In the genomic region with DNA sequence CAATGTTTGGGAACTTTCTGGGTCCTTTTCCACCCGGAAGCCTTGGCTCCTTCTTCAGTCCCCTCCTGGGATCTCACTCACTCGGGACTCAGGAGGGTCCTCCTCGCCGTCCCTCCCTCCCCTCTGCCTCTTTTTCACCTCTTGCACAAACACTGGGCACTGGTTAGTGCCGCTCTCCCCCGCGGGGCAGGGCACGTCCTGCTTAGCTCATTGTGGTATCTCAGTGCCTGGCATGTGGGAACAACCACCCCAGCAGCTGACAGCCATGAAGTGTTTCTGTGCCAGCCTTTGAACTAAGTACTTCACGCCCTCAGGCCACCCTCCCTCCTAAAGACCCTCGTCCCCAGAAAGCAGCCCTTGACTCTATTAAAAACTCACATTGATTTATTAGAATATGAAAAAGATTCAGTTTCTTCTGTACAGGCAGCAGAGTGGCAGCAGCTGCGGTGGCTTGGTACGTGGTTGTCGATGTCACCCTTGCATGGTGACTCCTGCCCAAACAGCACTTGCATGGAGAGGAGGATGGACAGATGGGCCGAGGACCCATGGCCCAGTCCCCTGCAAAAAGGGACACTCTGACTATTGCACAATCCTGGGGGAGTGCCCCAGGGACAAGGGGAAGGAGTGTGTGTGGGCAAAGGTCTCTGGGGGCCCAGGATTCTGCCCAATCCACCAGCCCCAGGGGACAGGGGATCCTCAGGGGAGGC, we compare ENCODE assay signal across 10 cellular contexts. TPM values are rescaled to one million over a fixed set of nuclear protein-coding genes. Genes with fewer than 3 reads are reported as not detected.
DNase-seq lines count a peak whose midpoint lies in the region; ATAC-seq and TF ChIP-seq lines count a peak whose summit lies in the region.
"Had no signal": no experiment of that assay in that cellular context is flagged by ENCODE, and none has a peak within 500 bp of the region (broad histone marks: within the 10 kb centered on the region; RNA-seq: fewer than 3 reads in every experiment).

No MANE protein-coding gene starts in this region.

- peaks cover 3% of the 10 kb centered on the region for H3K4me1 Mint-ChIP-seq in activated naive CD4-positive, alpha-beta T cell treated with anti-CD3 and anti-CD28 coated beads, Interleukin-2, amount 50 U/mL, for 24 hours
- H3K4me1 Mint-ChIP-seq in chondrocyte (ENCODE audit: low read depth) (peaks cover 28% of the 10 kb centered on the region), mesothelial cell of epicardium (peaks cover 20% of the 10 kb centered on the region)
- H3K4me1 Mint-ChIP-seq in activated CD4-positive, alpha-beta T cell treated with anti-CD3 and anti-CD28 coated beads, Interleukin-2, amount 10 ng/mL, durations not matched to agents 7 days and 5 days: peaks cover 13% of the 10 kb centered on the region

- peak; percentile 59 for ATAC-seq in upper lobe of right lung

- no peak overlapping the region for H3K4me3 Mint-ChIP-seq in activated naive CD4-positive, alpha-beta T cell treated with anti-CD3 and anti-CD28 coated beads, Interleukin-2, amount 50 U/mL, for 24 hours
- H3K4me3 Mint-ChIP-seq in chondrocyte (ENCODE audit: unreplicated experiment) (peak overlapping the region; percentile 13), mesothelial cell of epicardium (no peak overlapping the region)
- no peak overlapping the region for H3K4me3 Mint-ChIP-seq in activated CD4-positive, alpha-beta T cell treated with anti-CD3 and anti-CD28 coated beads, Interleukin-2, amount 10 ng/mL, durations not matched to agents 7 days and 5 days
- H3K4me3 Mint-ChIP-seq: CD4-positive, CD25-positive, alpha-beta regulatory T cell; T-helper 1 cell treated with Interleukin-12 subunit alpha and Interleukin-12 subunit beta and Interleukin-4 antibody, amounts not matched to agents 30 μg/mL and 1 μg/mL, for 36 hours had no signal

- H3K27ac Mint-ChIP-seq in activated naive CD4-positive, alpha-beta T cell treated with anti-CD3 and anti-CD28 coated beads, Interleukin-2, amount 50 U/mL, for 24 hours: peak overlapping the region; percentile 51
- peak overlapping the region; percentile 93 for H3K27ac Mint-ChIP-seq in chondrocyte (ENCODE audit: unreplicated experiment)
- H3K27ac Mint-ChIP-seq in mesothelial cell of epicardium: peak overlapping the region; percentile 77
- H3K27ac Mint-ChIP-seq in activated CD4-positive, alpha-beta T cell treated with anti-CD3 and anti-CD28 coated beads, Interleukin-2, amount 10 ng/mL, durations not matched to agents 7 days and 5 days: no peak overlapping the region
- H3K27ac Mint-ChIP-seq: CD4-positive, CD25-positive, alpha-beta regulatory T cell; T-helper 1 cell treated with Interleukin-12 subunit alpha and Interleukin-12 subunit beta and Interleukin-4 antibody, amounts not matched to agents 30 μg/mL and 1 μg/mL, for 36 hours had no signal

- H3K4me3 ChIP-seq in upper lobe of right lung: no peak overlapping the region

- no peak for TF ChIP-seq CTCF in chondrocyte (IDR thresholded peaks at IDR 0.05)
- no peak for TF ChIP-seq CTCF in mesothelial cell of epicardium (IDR thresholded peaks at IDR 0.05; ENCODE audit: unreplicated experiment)
- no peak for TF ChIP-seq CTCF in upper lobe of right lung (IDR thresholded peaks at IDR 0.05)

- no peaks in the 10 kb centered on the region for H3K9me3 ChIP-seq in upper lobe of right lung

- H3K9me3 Mint-ChIP-seq in activated naive CD4-positive, alpha-beta T cell treated with anti-CD3 and anti-CD28 coated beads, Interleukin-2, amount 50 U/mL, for 24 hours: no peaks in the 10 kb centered on the region
- no peaks in the 10 kb centered on the region for H3K9me3 Mint-ChIP-seq in chondrocyte (ENCODE audit: low read depth)
- no peaks in the 10 kb centered on the region for H3K9me3 Mint-ChIP-seq in mesothelial cell of epicardium
- H3K9me3 Mint-ChIP-seq in activated CD4-positive, alpha-beta T cell treated with anti-CD3 and anti-CD28 coated beads, Interleukin-2, amount 10 ng/mL, durations not matched to agents 7 days and 5 days: no peaks in the 10 kb centered on the region
- H3K9me3 Mint-ChIP-seq: CD4-positive, CD25-positive, alpha-beta regulatory T cell; T-helper 1 cell treated with Interleukin-12 subunit alpha and Interleukin-12 subunit beta and Interleukin-4 antibody, amounts not matched to agents 30 μg/mL and 1 μg/mL, for 36 hours had no signal

- no peaks in the 10 kb centered on the region for H3K27me3 ChIP-seq in upper lobe of right lung

- H3K27ac ChIP-seq in upper lobe of right lung: peak overlapping the region; percentile 76

- CTCF ChIA-PET in activated CD4-positive, alpha-beta T cell treated with anti-CD3 and anti-CD28 coated beads, Interleukin-2, amount 10 ng/mL, durations not matched to agents 7 days and 5 days (lab: Charles Lee): interaction anchor here (1.4 to 12.5 kb wide), 5 partner anchors 13 to 198 kb away, joined by 3 to 166 read pairs (median 11); a partner anchor contains a TSS

- POLR2A ChIA-PET in activated CD4-positive, alpha-beta T cell treated with anti-CD3 and anti-CD28 coated beads, Interleukin-2, amount 10 ng/mL, durations not matched to agents 7 days and 5 days (lab: Charles Lee): interaction anchor here (0.8 kb wide), 1 partner anchor 27 kb away, joined by 4 read pairs; no protein-coding TSS in a partner anchor

- peaks cover 4% of the 10 kb centered on the region for H3K36me3 ChIP-seq in upper lobe of right lung

- DNase-seq in activated naive CD4-positive, alpha-beta T cell (lab: John Stamatoyannopoulos, UW): no peak
- DNase-seq in chondrocyte (ENCODE audit: low spot score) (no peak), mesothelial cell of epicardium (ENCODE audit: low spot score in 2 of 2, unreplicated experiment in 2 of 2) (no peak), upper lobe of right lung (peak; percentile 85), NCI-H1105 treated with DMSO at 0.1 percent for 48 hours (lab: John Stamatoyannopoulos, UW) (no peak), NCI-H82 treated with DMSO at 0.1 percent for 48 hours (lab: John Stamatoyannopoulos, UW; ENCODE audit: unreplicated experiment) (no peak)
- DNase-seq in activated CD4-positive, alpha-beta T cell treated with anti-CD3 and anti-CD28 coated beads, Interleukin-2, amount 10 ng/mL, durations not matched to agents 7 days and 5 days: no peak
- DNase-seq: CD4-positive, CD25-positive, alpha-beta regulatory T cell had no signal

- intact Hi-C loops in upper lobe of right lung (cut with DNase I): loop anchor here (5.0 kb wide), 1 partner anchor 51 kb away; no protein-coding TSS in a partner anchor

- H3K36me3 Mint-ChIP-seq in activated naive CD4-positive, alpha-beta T cell treated with anti-CD3 and anti-CD28 coated beads, Interleukin-2, amount 50 U/mL, for 24 hours: no peaks in the 10 kb centered on the region
- H3K36me3 Mint-ChIP-seq in chondrocyte (ENCODE audit: low read depth) (no peaks in the 10 kb centered on the region), mesothelial cell of epicardium (no peaks in the 10 kb centered on the region)
- H3K36me3 Mint-ChIP-seq in activated CD4-positive, alpha-beta T cell treated with anti-CD3 and anti-CD28 coated beads, Interleukin-2, amount 10 ng/mL, durations not matched to agents 7 days and 5 days (ENCODE audit: low read depth): no peaks in the 10 kb centered on the region
- H3K36me3 Mint-ChIP-seq: CD4-positive, CD25-positive, alpha-beta regulatory T cell had no signal

- H3K4me1 ChIP-seq in upper lobe of right lung: peaks cover 27% of the 10 kb centered on the region

- H3K27me3 Mint-ChIP-seq in activated naive CD4-positive, alpha-beta T cell treated with anti-CD3 and anti-CD28 coated beads, Interleukin-2, amount 50 U/mL, for 24 hours: no peaks in the 10 kb centered on the region
- H3K27me3 Mint-ChIP-seq in chondrocyte (ENCODE audit: low read depth) (no peaks in the 10 kb centered on the region), mesothelial cell of epicardium (ENCODE audit: low read depth) (no peaks in the 10 kb centered on the region)
- no peaks in the 10 kb centered on the region for H3K27me3 Mint-ChIP-seq in activated CD4-positive, alpha-beta T cell treated with anti-CD3 and anti-CD28 coated beads, Interleukin-2, amount 10 ng/mL, durations not matched to agents 7 days and 5 days
- H3K27me3 Mint-ChIP-seq: CD4-positive, CD25-positive, alpha-beta regulatory T cell had no signal

RNA-seq across cellular contexts. Expression of a gene that starts 56.3 kb away (rescaled TPM):
- total RNA-seq in chondrocyte (53.9 to 55.4 TPM (median 54.6 TPM) in 3 replicates), mesothelial cell of epicardium (32.5 to 34.6 TPM (median 33.9 TPM) in 3 replicates), upper lobe of right lung (62.4 TPM)
- 10 to 100 TPM; 24.8 to 32.4 TPM for total RNA-seq in activated CD4-positive, alpha-beta T cell treated with anti-CD3 and anti-CD28 coated beads, Interleukin-2, amount 10 ng/mL, durations not matched to agents 7 days and 5 days
